Comparison of ENCODE assay signal across 8 cellular contexts in the genomic region with DNA sequence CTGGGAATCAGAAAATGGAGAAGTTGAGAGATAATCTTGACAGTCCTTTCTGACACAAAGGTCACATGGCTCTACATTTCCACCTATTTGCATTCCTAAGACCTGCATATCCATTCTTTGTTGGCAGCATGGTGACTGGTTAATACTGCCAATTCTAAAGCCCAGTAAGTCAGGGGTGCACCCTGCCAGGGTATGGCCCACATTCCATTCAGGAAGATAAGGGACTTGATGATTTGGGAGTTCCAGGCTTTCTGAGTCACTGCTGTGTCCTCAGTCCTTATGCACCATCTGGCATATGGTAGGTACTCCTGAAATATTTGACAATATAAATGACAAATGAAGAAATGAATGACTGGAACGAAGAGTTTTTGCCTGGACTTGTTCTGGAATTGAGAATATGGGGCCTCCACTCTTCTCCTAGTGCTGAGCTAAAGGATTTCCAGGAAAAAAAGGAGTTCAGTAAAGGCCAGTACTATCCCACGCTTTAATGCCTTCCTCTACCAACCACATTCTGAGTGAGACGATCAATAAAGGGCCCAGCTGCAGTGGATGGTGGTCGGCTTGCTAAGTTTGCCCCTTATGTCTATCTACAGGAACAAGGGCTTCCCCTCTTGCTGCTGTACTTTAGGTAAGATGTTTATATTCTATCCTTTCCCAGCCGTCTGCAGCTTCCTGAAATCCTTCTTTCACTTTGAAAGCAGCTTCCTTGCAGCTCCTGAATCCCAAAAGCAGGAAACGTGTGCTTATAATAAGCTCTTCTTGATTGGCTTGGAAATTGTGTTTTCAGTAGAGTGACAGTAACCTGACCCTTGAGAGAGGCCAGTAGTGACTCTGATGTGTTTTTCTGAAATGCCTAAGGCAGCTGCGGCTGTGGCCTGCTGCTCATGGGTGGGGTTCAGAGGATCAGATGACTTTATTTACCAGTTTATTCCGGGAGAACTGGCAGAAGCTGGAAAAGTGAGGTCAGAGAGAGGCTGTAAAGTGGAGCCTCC. TPM values are rescaled to one million over a fixed set of nuclear protein-coding genes. Genes with fewer than 3 reads are reported as not detected.
A peak's percentile ranks its signal among the peaks of the same experiment; 100 is the strongest.
DNase-seq lines count a peak whose midpoint lies in the region; ATAC-seq, FAIRE-seq and TF ChIP-seq lines count a peak whose summit lies in the region.

No MANE protein-coding gene starts in this region.

- WGBS in heart left ventricle, 4 donors: 21 to 52% (median 34%) methylated on average over 8 of the region's 8 CpGs
- WGBS in small intestine, 3 donors: 48 to 62% (median 58%) methylated on average over 8 of the region's 8 CpGs

- TF ChIP-seq RAD21 in HCT116 (IDR thresholded peaks at IDR 0.05; ENCODE audit: low read depth): no peak

- H2AFZ ChIP-seq in HCT116 (ENCODE audit: low read depth, low read length, poor library complexity, severe bottlenecking) (no peak overlapping the region), MM.1S (ENCODE audit: low read length) (no peak overlapping the region)

- H3K27ac ChIP-seq in HCT116 (ENCODE audit: low read depth, low read length) (no peak overlapping the region), heart left ventricle (peak overlapping the region; percentile 68 to 87 (median 79)), small intestine (ENCODE audit: low read depth in 1 of 2, low read length in 1 of 2) (peak overlapping the region; percentile 8 to 85), MM.1S (ENCODE audit: low read length) (no peak overlapping the region)

- no peaks in the 10 kb centered on the region for H3K79me2 ChIP-seq in HCT116 (ENCODE audit: insufficient read depth, low read length)
- H3K79me2 ChIP-seq in MM.1S (ENCODE audit: low read length): no peaks in the 10 kb centered on the region

- TF ChIP-seq POLR2A in HCT116 (IDR thresholded peaks at IDR 0.05; ENCODE audit: borderline replicate concordance, extremely low read depth, insufficient read depth, insufficient read length) (no peak), heart left ventricle (IDR thresholded peaks at IDR 0.05) (peak in 1 of 2 donors; percentile 28)

- FAIRE-seq in small intestine (lab: Jason Lieb, UNC): no peak

- H3K36me3 ChIP-seq in HCT116 (ENCODE audit: control insufficient read depth in 1 of 2, insufficient read depth in 2 of 2, low read length in 2 of 2) (no peaks in the 10 kb centered on the region), heart left ventricle (no peaks in the 10 kb centered on the region), small intestine (ENCODE audit: control insufficient read depth in 2 of 2, insufficient read depth in 2 of 2, low read length in 2 of 2) (no peaks in the 10 kb centered on the region), MM.1S (replicated peaks; ENCODE audit: insufficient read depth, low read length) (no peaks in the 10 kb centered on the region)

- POLR2A ChIA-PET in HCT116 (lab: Charles Lee): interaction anchor here (2.1 kb wide), 1 partner anchor 13 kb away, joined by 6 read pairs; no protein-coding TSS in a partner anchor

- BruUV-seq in HCT116 (replicated peaks; lab: Mats Ljungman, UMichigan): no TSS peak

- CTCF ChIA-PET in HCT116 (lab: Charles Lee): interaction anchor here (1.8 kb wide), 1 partner anchor 10 kb away, joined by 12 read pairs; no protein-coding TSS in a partner anchor

- no peaks in the 10 kb centered on the region for H3F3A ChIP-seq in MM.1S (ENCODE audit: insufficient read depth, low read length)

- H3K4me1 ChIP-seq in HCT116 (ENCODE audit: control insufficient read depth in 1 of 2, insufficient read depth in 2 of 2, low read length in 2 of 2): peaks cover 0 to 11% of the 10 kb centered on the region in 2 experiments; a peak in 1 of 4 replicates
- H3K4me1 ChIP-seq in heart left ventricle: peaks cover 0 to 34% (median 22%) of the 10 kb centered on the region in 12 donors
- H3K4me1 ChIP-seq in small intestine (ENCODE audit: control insufficient read depth in 2 of 2, insufficient read depth in 1 of 2, low read depth in 1 of 2, low read length in 1 of 2): peaks cover 0 to 2% of the 10 kb centered on the region in 2 donors
- no peaks in the 10 kb centered on the region for H3K4me1 ChIP-seq in MM.1S (ENCODE audit: low read length)

- H3K27me3 ChIP-seq in HCT116 (ENCODE audit: insufficient read depth, low read length) (no peaks in the 10 kb centered on the region), heart left ventricle (no peaks in the 10 kb centered on the region), small intestine (ENCODE audit: control insufficient read depth in 2 of 2, insufficient read depth in 2 of 2, low read length in 2 of 2) (no peaks in the 10 kb centered on the region), MM.1S (replicated peaks; ENCODE audit: insufficient read depth, low read length) (no peaks in the 10 kb centered on the region)

- no peaks in the 10 kb centered on the region for H4K20me1 ChIP-seq in HCT116 (ENCODE audit: insufficient read depth)
- H4K20me1 ChIP-seq in MM.1S (ENCODE audit: insufficient read depth, low read length): no peaks in the 10 kb centered on the region

- H3K9ac ChIP-seq in HCT116 (ENCODE audit: low read length) (no peak overlapping the region), MM.1S (ENCODE audit: low read length) (no peak overlapping the region)

- no peaks in the 10 kb centered on the region for H3K9me2 ChIP-seq in HCT116 (ENCODE audit: insufficient read depth)
- H3K9me2 ChIP-seq in MM.1S (replicated peaks; ENCODE audit: insufficient read depth, low read length): no peaks in the 10 kb centered on the region

- RAD21 ChIA-PET in HCT116 (lab: Charles Lee; ENCODE audit: low non-redundant PET in 1 of 2, low total read pairs in 2 of 2, uncharacterized antibody in 2 of 2, unreplicated experiment in 2 of 2): no interaction called here

- H3K9me3 ChIP-seq in HCT116 (ENCODE audit: control insufficient read depth in 1 of 2, insufficient read depth in 1 of 2, low read depth in 1 of 2, low read length in 2 of 2): no peaks in the 10 kb centered on the region
- no peaks in the 10 kb centered on the region for H3K9me3 ChIP-seq in heart left ventricle
- H3K9me3 ChIP-seq in small intestine (ENCODE audit: control insufficient read depth, low read depth): no peaks in the 10 kb centered on the region
- H3K9me3 ChIP-seq in MM.1S (replicated peaks; ENCODE audit: insufficient read depth, low read length): no peaks in the 10 kb centered on the region

- no peak for TF ChIP-seq CTCF in HCT116 (IDR thresholded peaks at IDR 0.05 in 2 of 3, conservative IDR thresholded peaks at IDR 0.05 in 1 of 3; ENCODE audit: borderline replicate concordance in 1 of 3, insufficient read depth in 1 of 3, low read depth in 2 of 3, low read length in 2 of 3)
- TF ChIP-seq CTCF in heart left ventricle (IDR thresholded peaks at IDR 0.05): no peak
- TF ChIP-seq CTCF in MM.1S (IDR thresholded peaks at IDR 0.05; ENCODE audit: low read length): no peak

- H3K4me3 ChIP-seq in HCT116 (replicated peaks in 1 of 2; ENCODE audit: low read depth in 1 of 2, low read length in 2 of 2) (no peak overlapping the region), heart left ventricle (peak overlapping the region in 7 of 12 donors; percentile 4 to 37 (median 25)), small intestine (ENCODE audit: low read depth in 1 of 2, low read length in 2 of 2) (no peak overlapping the region), MM.1S (ENCODE audit: low read length) (no peak overlapping the region)

- H3K4me2 ChIP-seq in HCT116 (ENCODE audit: low read length) (peak overlapping the region; percentile 26), MM.1S (ENCODE audit: low read depth, low read length) (no peak overlapping the region)

- ATAC-seq in HCT116: peak; percentile 59
- ATAC-seq in heart left ventricle: peak; percentile 79 to 91 (median 88)

- DNase-seq in HCT116 (ENCODE audit: low read depth, low spot score) (no peak), SHP77 treated with DMSO at 0.1 percent for 48 hours (lab: John Stamatoyannopoulos, UW) (peak; percentile 77), heart left ventricle (peak in 3 of 5 donors; percentile 40 to 63 (median 56)), small intestine (peak; percentile 11), Ammon's horn (ENCODE audit: low spot score) (no peak), head of caudate nucleus (no peak), ureter (ENCODE audit: low spot score) (no peak), MM.1S (no peak)

- intact Hi-C loops in HCT116 (cut with micrococcal nuclease) (no loop called here), heart left ventricle (cut with DNase I) (loop anchor here in 2 of 10 donors (1.0 to 2.0 kb wide), 3 partner anchors 32 to 58 kb away; a partner anchor contains a TSS), head of caudate nucleus (cut with DNase I) (no loop called here)

TF ChIP-seq in HCT116, 20 proteins besides CTCF, POLR2A, EP300 and RAD21:
- TF ChIP-seq JUND (IDR thresholded peaks at IDR 0.05): no peak
- TF ChIP-seq ZNF274 (IDR thresholded peaks at IDR 0.05; ENCODE audit: low read depth, low read length): no peak
- TF ChIP-seq SP1 (IDR thresholded peaks at IDR 0.05; ENCODE audit: low read depth): peak; percentile 24; the same call in 1 of the 2 replicates

RNA-seq across cellular contexts. Expression of a gene that starts 31.9 kb away (rescaled TPM):
- total RNA-seq in HCT116 (2021; ENCODE audit: unreplicated experiment) (8.9 TPM), heart left ventricle (10 to 100 TPM in 6 of 9 donors, 1 to 10 TPM in 3; 4.7 to 16.1 (median 10.9) TPM), ureter (30.2 TPM)
- polyA plus RNA-seq in HCT116 (2012): 6.0 and 9.7 TPM in 2 replicates
- polyA plus RNA-seq in heart left ventricle (10 to 100 TPM in 1 of 2 donors, 1 to 10 TPM in 1; 2.7 to 29.9 TPM), small intestine (1 to 10 TPM; 2.7 to 7.6 (median 3.2) TPM)

RNA-seq across cellular contexts. Expression of a gene that starts 32.3 kb away (rescaled TPM):
- 43.3 TPM for total RNA-seq in HCT116 (2021; ENCODE audit: unreplicated experiment)
- 24.7 and 29.7 TPM in 2 replicates for polyA plus RNA-seq in HCT116 (2012)
- total RNA-seq in heart left ventricle: 10 to 100 TPM in 7 of 9 donors, 1 to 10 TPM in 2; 4.1 to 15.3 (median 12.6) TPM
- 10 to 100 TPM; 12.8 to 15.4 TPM for polyA plus RNA-seq in heart left ventricle
- 10 to 100 TPM; 14.5 to 53.7 (median 16.2) TPM for polyA plus RNA-seq in small intestine
- 21.7 TPM for total RNA-seq in ureter

Comparison
In these comparisons a context has a peak if more than half of its experiments do, and no peak if none do; other contexts are left out.
1. DNase-seq: peak in SHP77 treated with DMSO at 0.1 percent for 48 hours (single experiment), heart left ventricle (3 of 5) and small intestine (single experiment); none in HCT116 (single experiment), Ammon's horn (single experiment), head of caudate nucleus (0 of 42), ureter (single experiment) and MM.1S (single experiment).
2. H3K27ac ChIP-seq: peak in heart left ventricle (12 of 12) and small intestine (2 of 2); none in HCT116 (single experiment) and MM.1S (single experiment).
3. H3K4me3 ChIP-seq: peak in heart left ventricle (7 of 12); none in HCT116 (0 of 2), small intestine (0 of 2) and MM.1S (single experiment).